12 cellular contexts compared by ENCODE assay signal in genomic region chr12:26287666-26288408, GRCh38.
DNase-seq lines count a peak whose midpoint lies in the region; ATAC-seq and TF ChIP-seq lines count a peak whose summit lies in the region.
"Had no signal": no experiment of that assay in that cellular context is flagged by ENCODE, and none has a peak within 500 bp of the region (broad histone marks: within the 10 kb centered on the region; RNA-seq: fewer than 3 reads in every experiment).

No MANE protein-coding gene starts in this region.

- H2BK12ac ChIP-seq in neuronal stem cell (ENCODE audit: low read length) = no peak overlapping the region

- H3K27me3 ChIP-seq in Panc1 (ENCODE audit: control insufficient read depth, insufficient read depth, low read length) (no peaks in the 10 kb centered on the region), fibroblast of lung (ENCODE audit: control insufficient read depth, insufficient read depth, low read length) (no peaks in the 10 kb centered on the region), neuronal stem cell (ENCODE audit: control insufficient read depth in 3 of 3, insufficient read depth in 3 of 3, low read depth in 1 of 3, low read length in 3 of 3) (peaks cover 0 to 7% (median 0%) of the 10 kb centered on the region in 3 experiments), mesendoderm (ENCODE audit: insufficient read depth, low read length, poor library complexity) (no peaks in the 10 kb centered on the region)
- H3K27me3 ChIP-seq: spleen had no signal

- H2BK5ac ChIP-seq in neuronal stem cell (ENCODE audit: low read length) (no peak overlapping the region), mesendoderm (ENCODE audit: low read length) (no peak overlapping the region)

- H2BK15ac ChIP-seq in neuronal stem cell (ENCODE audit: low read length) (peak overlapping the region; percentile 22), mesendoderm (replicated peaks; ENCODE audit: low read depth) (no peak overlapping the region)

- H3K4me3 ChIP-seq in Panc1 (ENCODE audit: low read depth in 2 of 2, low read length in 2 of 2) (no peak overlapping the region), fibroblast of lung (replicated peaks in 1 of 4; ENCODE audit: control extremely low read depth in 1 of 4, insufficient read depth in 1 of 4, low read depth in 3 of 4, low read length in 4 of 4) (no peak overlapping the region), neuronal stem cell (ENCODE audit: low read length in 2 of 2) (no peak overlapping the region), mesendoderm (ENCODE audit: low read length) (no peak overlapping the region)
- H3K4me3 ChIP-seq: spleen had no signal

- no peak overlapping the region for H4K91ac ChIP-seq in neuronal stem cell (ENCODE audit: low read depth, low read length, poor library complexity)

- no peak for ATAC-seq in Panc1
- no peak for ATAC-seq in HG03571 (IDR thresholded peaks at IDR 0.05; ENCODE audit: unreplicated experiment)
- ATAC-seq: activated CD8-positive, alpha-beta T cell treated with anti-CD3 and anti-CD28 coated beads, Interleukin-2, amount 10 ng/mL, durations not matched to agents 7 days and 5 days; activated naive CD8-positive, alpha-beta T cell treated with anti-CD3 and anti-CD28 coated beads, Interleukin-2, amount 50 U/mL, for 24 hours; stimulated activated memory B cell treated with anti-CD40 and anti-IgM and Interleukin-4, amounts not matched to agents 10 μg/mL and 1 μg/mL and 100 μg/mL, for 72 hours had no signal

- BruUV-seq in Panc1 (replicated peaks; lab: Mats Ljungman, UMichigan) = no TSS peak

- H3K4me2 ChIP-seq in fibroblast of lung (ENCODE audit: extremely low read depth, insufficient read depth, low read length) = peak overlapping the region; percentile 29
- H3K4me2 ChIP-seq in neuronal stem cell (ENCODE audit: insufficient read depth, low read length, poor library complexity, severe bottlenecking) = no peak overlapping the region
- H3K4me2 ChIP-seq in mesendoderm (ENCODE audit: low read length) = no peak overlapping the region

- H3K4me1 ChIP-seq in Panc1 (ENCODE audit: control insufficient read depth, insufficient read depth, low read length) (no peaks in the 10 kb centered on the region), fibroblast of lung (ENCODE audit: control insufficient read depth, extremely low read depth, insufficient read depth, low read length) (no peaks in the 10 kb centered on the region), neuronal stem cell (ENCODE audit: control insufficient read depth in 2 of 2, insufficient read depth in 1 of 2, low read depth in 1 of 2, low read length in 2 of 2) (no peaks in the 10 kb centered on the region), mesendoderm (ENCODE audit: control insufficient read depth, low read depth, low read length) (no peaks in the 10 kb centered on the region)
- H3K4me1 ChIP-seq: spleen had no signal

- no peak overlapping the region for H3K4ac ChIP-seq in neuronal stem cell (ENCODE audit: low read length)
- no peak overlapping the region for H3K4ac ChIP-seq in mesendoderm (ENCODE audit: low read depth, low read length)

- H3K36me3 ChIP-seq in Panc1 (ENCODE audit: control insufficient read depth, insufficient read depth, low read length) = no peaks in the 10 kb centered on the region
- no peaks in the 10 kb centered on the region for H3K36me3 ChIP-seq in fibroblast of lung (ENCODE audit: control insufficient read depth, insufficient read depth, low read length)
- no peaks in the 10 kb centered on the region for H3K36me3 ChIP-seq in neuronal stem cell (replicated peaks in 1 of 2; ENCODE audit: control insufficient read depth in 2 of 2, insufficient read depth in 2 of 2, low read length in 2 of 2)
- no peaks in the 10 kb centered on the region for H3K36me3 ChIP-seq in mesendoderm (ENCODE audit: control insufficient read depth, insufficient read depth, low read length)
- H3K36me3 ChIP-seq: spleen had no signal

- peak overlapping the region; percentile 16 for H3K18ac ChIP-seq in neuronal stem cell (ENCODE audit: low read length)
- no peak overlapping the region for H3K18ac ChIP-seq in mesendoderm (ENCODE audit: low read length)

- H3K23ac ChIP-seq in neuronal stem cell (ENCODE audit: low read depth, low read length, poor library complexity) = no peak overlapping the region
- no peak overlapping the region for H3K23ac ChIP-seq in mesendoderm (ENCODE audit: low read length)

- H2AFZ ChIP-seq in fibroblast of lung (ENCODE audit: low read length) (peak overlapping the region; percentile 16), neuronal stem cell (ENCODE audit: low read length) (no peak overlapping the region)

- H4K20me1 ChIP-seq in fibroblast of lung (ENCODE audit: control insufficient read depth, extremely low read depth, insufficient read depth, low read length) = no peaks in the 10 kb centered on the region

- H2BK120ac ChIP-seq in neuronal stem cell (ENCODE audit: low read depth, low read length) (no peak overlapping the region), mesendoderm (ENCODE audit: low read depth, low read length) (no peak overlapping the region)

- POLR2A ChIA-PET in Panc1 (lab: Charles Lee) = no interaction called here

- H4K5ac ChIP-seq in mesendoderm (ENCODE audit: low read length) = no peak overlapping the region

- H3K27ac ChIP-seq in Panc1 (ENCODE audit: low read length) = peak overlapping the region; percentile 5; the same call in 1 of the 2 replicates
- H3K27ac ChIP-seq in fibroblast of lung (ENCODE audit: insufficient read depth, low read length) = no peak overlapping the region
- no peak overlapping the region for H3K27ac ChIP-seq in neuronal stem cell (replicated peaks; ENCODE audit: low read length)
- no peak overlapping the region for H3K27ac ChIP-seq in mesendoderm (ENCODE audit: low read depth, low read length)
- H3K27ac ChIP-seq: spleen had no signal

- peak overlapping the region; percentile 15 for H2AK5ac ChIP-seq in neuronal stem cell (ENCODE audit: low read depth, low read length)
- no peak overlapping the region for H2AK5ac ChIP-seq in mesendoderm (ENCODE audit: low read length)

- WGBS in neuronal stem cell (ENCODE audit: extremely low coverage in 2 of 2, insufficient read length in 2 of 2, insufficient replicate concordance in 1 of 2), 2 donors = no CpG with 5 or more reads among the region's 14 CpGs
- WGBS in mesendoderm (ENCODE audit: extremely low coverage, insufficient coverage, low lambda C conversion rate) = no CpG with 5 or more reads among the region's 14 CpGs

- intact Hi-C loops in Panc1 (cut with micrococcal nuclease; ENCODE audit: unreplicated experiment) = no loop called here

- no peak overlapping the region for H3K14ac ChIP-seq in neuronal stem cell (ENCODE audit: low read length)

- CTCF ChIA-PET in Panc1 (lab: Charles Lee) = no interaction called here

- no peak overlapping the region for H3K56ac ChIP-seq in mesendoderm (ENCODE audit: low read length)

- H3K9me3 ChIP-seq in Panc1 (ENCODE audit: control insufficient read depth, insufficient read depth, low read depth, low read length) (no peaks in the 10 kb centered on the region), fibroblast of lung (ENCODE audit: control insufficient read depth, insufficient read depth, low read depth, low read length) (no peaks in the 10 kb centered on the region), neuronal stem cell (replicated peaks in 1 of 2; ENCODE audit: control insufficient read depth in 2 of 2, insufficient read depth in 1 of 2, low read depth in 1 of 2, low read length in 2 of 2) (no peaks in the 10 kb centered on the region)

- H3K79me2 ChIP-seq in fibroblast of lung (ENCODE audit: control insufficient read depth, insufficient read depth, low read length) (no peaks in the 10 kb centered on the region), mesendoderm (ENCODE audit: control insufficient read depth, insufficient read depth, low read length) (no peaks in the 10 kb centered on the region)

- H4K8ac ChIP-seq in neuronal stem cell (ENCODE audit: low read depth, low read length) (peak overlapping the region; percentile 92), mesendoderm (ENCODE audit: low read depth, low read length) (no peak overlapping the region)

- H3K79me1 ChIP-seq in neuronal stem cell (ENCODE audit: low read depth, low read length) (no peaks in the 10 kb centered on the region), mesendoderm (ENCODE audit: low read length) (no peaks in the 10 kb centered on the region)

- in situ Hi-C loops in Panc1 (cut with HindIII; ENCODE audit: low pct_unique_long_range_greater_than_20kb, low sequenced_read_pairs) = no loop called here

- H3K9ac ChIP-seq in fibroblast of lung (ENCODE audit: insufficient read depth, low read length) = no peak overlapping the region
- no peak overlapping the region for H3K9ac ChIP-seq in neuronal stem cell (ENCODE audit: low read depth, low read length, poor library complexity)
- H3K9ac ChIP-seq in mesendoderm (ENCODE audit: low read length) = no peak overlapping the region

- DNase-seq in A172 (ENCODE audit: low spot score) (peak; percentile 76), Panc1 (ENCODE audit: low read depth, low spot score) (no peak), fibroblast of lung (ENCODE audit: low read depth in 2 of 2) (peak; percentile 41 to 95), neuronal stem cell (ENCODE audit: low spot score) (no peak), mesendoderm (no peak), COLO829 (ENCODE audit: low spot score) (no peak), NCI-H1105 (lab: John Stamatoyannopoulos, UW) (no peak)
- DNase-seq: activated CD8-positive, alpha-beta T cell treated with anti-CD3 and anti-CD28 coated beads, Interleukin-2, amount 10 ng/mL, durations not matched to agents 7 days and 5 days; activated naive CD8-positive, alpha-beta T cell treated with anti-CD3 and anti-CD28 coated beads, Interleukin-2, amount 50 U/mL, for 24 hours; spleen had no signal

- TF ChIP-seq CTCF in Panc1 (IDR thresholded peaks at IDR 0.05) (no peak), fibroblast of lung (conservative IDR thresholded peaks at IDR 0.05 in 1 of 2, IDR thresholded peaks at IDR 0.05 in 1 of 2; ENCODE audit: low read depth in 1 of 2, low read length in 2 of 2) (no peak)

Comparison
In these comparisons a context has a peak if more than half of its experiments do, and no peak if none do; other contexts are left out.
1. DNase-seq: peak in A172 (single experiment) and fibroblast of lung (2 of 2); none in Panc1 (single experiment), neuronal stem cell (single experiment), mesendoderm (single experiment), COLO829 (single experiment) and NCI-H1105 (single experiment).